Comparison of ENCODE assay signal across 1 cellular context in genomic region chr7:92221766-92222165, GRCh38.
A peak's percentile ranks its signal among the peaks of the same experiment; 100 is the strongest.
TF ChIP-seq lines count a peak whose summit lies in the region.

No MANE protein-coding gene starts in this region.

TF ChIP-seq in K562, 482 proteins besides CTCF, POLR2A, EP300 and RAD21:
- TF ChIP-seq ZNF316 (IDR thresholded peaks at IDR 0.05) (peak; percentile 50), C11orf30 (IDR thresholded peaks at IDR 0.05; ENCODE audit: low read depth) (peak; percentile 4; the same call in 1 of the 2 replicates), RBBP5 (IDR thresholded peaks at IDR 0.05; ENCODE audit: borderline replicate concordance, insufficient read depth, low read length, poor library complexity, severe bottlenecking) (no peak)
